9 cellular contexts compared by ENCODE assay signal in genomic region chr22:43993072-43993760, GRCh38. TPM values are rescaled to one million over a fixed set of nuclear protein-coding genes. Genes with fewer than 3 reads are reported as not detected.
A peak's percentile ranks its signal among the peaks of the same experiment; 100 is the strongest.
DNase-seq lines count a peak whose midpoint lies in the region; ATAC-seq and FAIRE-seq lines count a peak whose summit lies in the region.
"Had no signal": no experiment of that assay in that cellular context is flagged by ENCODE, and none has a peak within 500 bp of the region (broad histone marks: within the 10 kb centered on the region; RNA-seq: fewer than 3 reads in every experiment).

No MANE protein-coding gene starts in this region.

- FAIRE-seq in small intestine (lab: Jason Lieb, UNC) = no peak

- 30 to 43% (median 41%) methylated on average over 20 of the region's 20 CpGs for WGBS in small intestine, 3 donors

- no peak overlapping the region for H3K4me3 ChIP-seq in small intestine (ENCODE audit: low read depth in 1 of 2, low read length in 2 of 2)

- peak; percentile 76 for ATAC-seq in T-helper 17 cell
- no peak for ATAC-seq in HG03159 (IDR thresholded peaks at IDR 0.05; ENCODE audit: unreplicated experiment)

- H3K27ac ChIP-seq in small intestine (ENCODE audit: low read depth in 1 of 2, low read length in 1 of 2) = no peak overlapping the region
- H3K27ac ChIP-seq: epithelial cell of prostate had no signal

- peak overlapping the region; percentile 66 for H3K27ac Mint-ChIP-seq in T-helper 17 cell

- H3K9me3 ChIP-seq in T-helper 17 cell (ENCODE audit: control insufficient read depth, low read length, poor library complexity, severe bottlenecking) = no peaks in the 10 kb centered on the region
- no peaks in the 10 kb centered on the region for H3K9me3 ChIP-seq in small intestine (ENCODE audit: control insufficient read depth, low read depth)

- no peak overlapping the region for H3K4me3 Mint-ChIP-seq in T-helper 17 cell

- peaks cover 32% of the 10 kb centered on the region for H3K4me1 Mint-ChIP-seq in T-helper 17 cell

- in situ Hi-C loops in G401 (cut with HindIII; ENCODE audit: low sequenced_read_pairs) = loop anchor here (5.0 kb wide), 1 partner anchor 89 kb away; no protein-coding TSS in a partner anchor

- no peaks in the 10 kb centered on the region for H3K27me3 ChIP-seq in small intestine (ENCODE audit: control insufficient read depth in 2 of 2, insufficient read depth in 2 of 2, low read length in 2 of 2)

- no peaks in the 10 kb centered on the region for H3K27me3 Mint-ChIP-seq in T-helper 17 cell

- peaks cover 19 to 26% of the 10 kb centered on the region in 2 donors for H3K36me3 ChIP-seq in small intestine (ENCODE audit: control insufficient read depth in 2 of 2, insufficient read depth in 2 of 2, low read length in 2 of 2)

- H3K36me3 Mint-ChIP-seq in T-helper 17 cell (ENCODE audit: low read depth) = peaks cover 4% of the 10 kb centered on the region

- DNase-seq in G401 (ENCODE audit: low spot score) (peak; percentile 64), M059J (ENCODE audit: low read depth) (peak; percentile 15), T-helper 17 cell (peak; percentile 30 to 52 (median 33)), anterior cingulate cortex (lab: John Stamatoyannopoulos, UW) (peak in 32 of 58 donors; percentile 4 to 53 (median 20)), hepatic stellate cell (ENCODE audit: low spot score) (peak; percentile 68), small intestine (peak; percentile 38), NCI-H446 treated with DMSO at 0.1 percent for 48 hours (lab: John Stamatoyannopoulos, UW) (no peak)

- H3K4me1 ChIP-seq in small intestine (ENCODE audit: control insufficient read depth in 2 of 2, insufficient read depth in 1 of 2, low read depth in 1 of 2, low read length in 1 of 2) = no peaks in the 10 kb centered on the region

RNA-seq across cellular contexts. Expression of gene PARVB, which starts 30.9 kb away (rescaled TPM):
- total RNA-seq in G401 (2014; rRNA removed; shearing (Covaris generic)) = 67.4 and 86.6 TPM in 2 replicates
- 0.15 TPM in 1 of 2 replicates, not detected in the other for total RNA-seq in M059J (2014; rRNA removed; shearing (Covaris generic))
- 10 to 100 TPM; 14.6 to 36.4 TPM for total RNA-seq in T-helper 17 cell
- polyA plus RNA-seq in small intestine = 10 to 100 TPM in 1 of 3 donors, 1 to 10 TPM in 1, under 1 TPM in 1; 0.45 to 16.5 (median 9.7) TPM

RNA-seq across cellular contexts. Expression of gene SAMM50, which starts 38.0 kb away (rescaled TPM):
- total RNA-seq in G401 (2014; rRNA removed; shearing (Covaris generic)) = 77.8 and 79.4 TPM in 2 replicates
- 30.0 and 40.8 TPM in 2 replicates for total RNA-seq in M059J (2014; rRNA removed; shearing (Covaris generic))
- total RNA-seq in T-helper 17 cell = 10 to 100 TPM; 24.8 to 26.0 TPM
- 10 to 100 TPM; 45.4 to 66.9 (median 64.6) TPM for polyA plus RNA-seq in small intestine

Comparison
In these comparisons a context has a peak if more than half of its experiments do, and no peak if none do; other contexts are left out.
1. RNA of gene PARVB, which starts 30.9 kb away (total RNA-seq): 67.4 to 86.6 TPM in G401 and 14.6 to 36.4 TPM in T-helper 17 cell; 0.15 TPM in M059J; every median in the first group is over 10 times any median in the second.